In the genomic region with DNA sequence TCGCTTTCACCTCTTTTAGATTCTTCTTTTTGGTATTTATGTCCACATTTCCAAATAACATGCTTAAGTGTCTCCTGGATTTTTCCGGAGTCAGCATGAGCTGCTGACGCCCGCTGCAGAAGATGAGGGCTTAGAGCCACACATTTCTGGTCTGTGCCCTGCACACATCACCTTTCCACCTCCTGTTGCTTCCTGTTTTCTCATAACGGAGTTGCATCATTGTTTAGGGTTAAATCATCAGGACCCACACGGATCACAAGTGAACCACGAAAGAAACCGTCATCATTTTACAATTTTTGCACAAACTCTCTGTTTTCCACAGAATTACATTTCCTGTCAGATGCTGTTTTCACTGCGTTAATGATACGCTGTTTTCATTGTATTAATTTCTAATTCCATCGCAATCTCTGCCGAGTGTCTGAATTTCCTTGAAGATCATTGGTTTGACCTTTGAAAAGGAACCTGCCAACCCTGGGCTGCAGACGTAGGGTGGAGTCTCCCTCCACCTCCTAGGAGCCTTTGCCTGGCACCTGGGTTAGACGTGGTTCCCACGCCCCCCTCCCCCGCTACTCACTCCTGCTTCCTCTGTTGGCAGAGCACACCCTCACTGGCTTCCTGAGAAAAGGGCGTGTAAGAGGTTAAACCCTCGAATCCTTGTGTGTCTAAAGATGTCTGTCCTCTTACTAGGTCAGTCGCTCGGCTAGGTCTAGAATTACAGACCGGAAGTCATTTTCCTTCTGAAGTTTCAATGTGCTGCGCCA, we compare ENCODE assay signal across 14 cellular contexts.
DNase-seq lines count a peak whose midpoint lies in the region; ATAC-seq lines count a peak whose summit lies in the region.
"Had no signal": no experiment of that assay in that cellular context is flagged by ENCODE, and none has a peak within 500 bp of the region (broad histone marks: within the 10 kb centered on the region; RNA-seq: fewer than 3 reads in every experiment).

No MANE protein-coding gene starts in this region.

- peak overlapping the region; percentile 66 for H3K27ac Mint-ChIP-seq in activated T-helper 2 cell treated with anti-CD3 and anti-CD28 coated beads, Interferon-gamma antibody, Interleukin-2, Interleukin-4, amounts not matched to agents 10 μg/mL and 5 μg/mL and 100 μg/mL, durations not matched to agents 14 hours and 24 hours and 36 hours
- peak overlapping the region in 6 of 10 donors; percentile 29 to 91 (median 52) for H3K27ac Mint-ChIP-seq in naive thymus-derived CD8-positive, alpha-beta T cell
- H3K27ac Mint-ChIP-seq: GM23338 had no signal

- no peak overlapping the region for H3K4me3 Mint-ChIP-seq in activated T-helper 2 cell treated with anti-CD3 and anti-CD28 coated beads, Interferon-gamma antibody, Interleukin-2, Interleukin-4, amounts not matched to agents 10 μg/mL and 5 μg/mL and 100 μg/mL, durations not matched to agents 14 hours and 24 hours and 36 hours (ENCODE audit: low read depth)
- no peak overlapping the region for H3K4me3 Mint-ChIP-seq in naive thymus-derived CD8-positive, alpha-beta T cell
- H3K4me3 Mint-ChIP-seq: GM23338 had no signal

- intact Hi-C loops in activated T-helper 2 cell treated with anti-CD3 and anti-CD28 coated beads, Interferon-gamma antibody, Interleukin-2, Interleukin-4, amounts not matched to agents 10 μg/mL and 5 μg/mL and 100 μg/mL, durations not matched to agents 14 hours and 24 hours and 36 hours (cut with micrococcal nuclease) = no loop called here

- no peaks in the 10 kb centered on the region for H3K27me3 Mint-ChIP-seq in activated T-helper 2 cell treated with anti-CD3 and anti-CD28 coated beads, Interferon-gamma antibody, Interleukin-2, Interleukin-4, amounts not matched to agents 10 μg/mL and 5 μg/mL and 100 μg/mL, durations not matched to agents 14 hours and 24 hours and 36 hours (ENCODE audit: low read depth)
- H3K27me3 Mint-ChIP-seq in naive thymus-derived CD8-positive, alpha-beta T cell = no peaks in the 10 kb centered on the region

- POLR2A ChIA-PET in naive thymus-derived CD8-positive, alpha-beta T cell (lab: Charles Lee) = no interaction called here

- peaks cover 11% of the 10 kb centered on the region for H3K4me1 Mint-ChIP-seq in activated T-helper 2 cell treated with anti-CD3 and anti-CD28 coated beads, Interferon-gamma antibody, Interleukin-2, Interleukin-4, amounts not matched to agents 10 μg/mL and 5 μg/mL and 100 μg/mL, durations not matched to agents 14 hours and 24 hours and 36 hours (ENCODE audit: low read depth)
- H3K4me1 Mint-ChIP-seq in naive thymus-derived CD8-positive, alpha-beta T cell = peaks cover 3 to 15% (median 5%) of the 10 kb centered on the region in 4 donors
- H3K4me1 Mint-ChIP-seq: GM23338 had no signal

- ATAC-seq in naive thymus-derived CD8-positive, alpha-beta T cell = no peak
- ATAC-seq: GM23338, heart right ventricle, PC-3 had no signal

- no peaks in the 10 kb centered on the region for H3K9me3 Mint-ChIP-seq in activated T-helper 2 cell treated with anti-CD3 and anti-CD28 coated beads, Interferon-gamma antibody, Interleukin-2, Interleukin-4, amounts not matched to agents 10 μg/mL and 5 μg/mL and 100 μg/mL, durations not matched to agents 14 hours and 24 hours and 36 hours
- no peaks in the 10 kb centered on the region for H3K9me3 Mint-ChIP-seq in naive thymus-derived CD8-positive, alpha-beta T cell
- H3K9me3 Mint-ChIP-seq: GM23338 had no signal

- H3K36me3 Mint-ChIP-seq in activated T-helper 2 cell treated with anti-CD3 and anti-CD28 coated beads, Interferon-gamma antibody, Interleukin-2, Interleukin-4, amounts not matched to agents 10 μg/mL and 5 μg/mL and 100 μg/mL, durations not matched to agents 14 hours and 24 hours and 36 hours (ENCODE audit: low read depth) = peaks cover 92% of the 10 kb centered on the region
- H3K36me3 Mint-ChIP-seq in naive thymus-derived CD8-positive, alpha-beta T cell = peaks cover 5 to 98% (median 43%) of the 10 kb centered on the region in 3 donors

- peak; percentile 6 for DNase-seq in SIG-M5 treated with dmso at 0.1 percent for 504 hours (lab: John Stamatoyannopoulos, UW; ENCODE audit: unreplicated experiment)
- DNase-seq in SIG-M5 (lab: John Stamatoyannopoulos, UW) = no peak
- peak; percentile 22 for DNase-seq in D341Med (ENCODE audit: low spot score)
- no peak for DNase-seq in activated T-helper 2 cell treated with anti-CD3 and anti-CD28 coated beads, Interferon-gamma antibody, Interleukin-2, Interleukin-4, amounts not matched to agents 10 μg/mL and 5 μg/mL and 100 μg/mL, durations not matched to agents 14 hours and 24 hours and 36 hours (ENCODE audit: low spot score)
- DNase-seq in naive thymus-derived CD8-positive, alpha-beta T cell = no peak
- DNase-seq in HK-2 (ENCODE audit: unreplicated experiment) = no peak
- DNase-seq in GF-D8 (lab: John Stamatoyannopoulos, UW) = no peak
- no peak for DNase-seq in SW480 (ENCODE audit: low spot score)
- DNase-seq: effector CD4-positive, alpha-beta T cell; heart right ventricle; mammary epithelial cell; NCI-H1092; PC-3 had no signal

Comparison
In these comparisons a context has a peak if more than half of its experiments do, and no peak if none do; other contexts are left out.
1. DNase-seq: peak in SIG-M5 treated with dmso at 0.1 percent for 504 hours (single experiment) and D341Med (single experiment); none in SIG-M5 (single experiment), activated T-helper 2 cell treated with anti-CD3 and anti-CD28 coated beads, Interferon-gamma antibody, Interleukin-2, Interleukin-4, amounts not matched to agents 10 μg/mL and 5 μg/mL and 100 μg/mL, durations not matched to agents 14 hours and 24 hours and 36 hours (single experiment), naive thymus-derived CD8-positive, alpha-beta T cell (0 of 10), HK-2 (single experiment), GF-D8 (single experiment) and SW480 (single experiment).